In genomic region chr3:186883686-186884058, GRCh38 we compare ENCODE assay signal across 21 cellular contexts. TPM values are rescaled to one million over a fixed set of nuclear protein-coding genes. Genes with fewer than 3 reads are reported as not detected.
DNase-seq lines count a peak whose midpoint lies in the region; ATAC-seq and TF ChIP-seq lines count a peak whose summit lies in the region.
"Had no signal": no experiment of that assay in that cellular context is flagged by ENCODE, and none has a peak within 500 bp of the region (broad histone marks: within the 10 kb centered on the region; RNA-seq: fewer than 3 reads in every experiment).

No MANE protein-coding gene starts in this region.

- no peaks in the 10 kb centered on the region for H3K36me3 Mint-ChIP-seq in activated CD4-positive, alpha-beta T cell treated with anti-CD3 and anti-CD28 coated beads for 36 hours (ENCODE audit: low read depth)
- peaks cover 0 to 9% (median 0%) of the 10 kb centered on the region in 3 donors for H3K36me3 Mint-ChIP-seq in CD8-positive, alpha-beta memory T cell
- peaks cover 3% of the 10 kb centered on the region for H3K36me3 Mint-ChIP-seq in central memory CD8-positive, alpha-beta T cell (ENCODE audit: insufficient read depth)

- ATAC-seq in activated CD4-positive, alpha-beta T cell treated with anti-CD3 and anti-CD28 coated beads for 36 hours, result peak; percentile 11
- no peak for ATAC-seq in central memory CD8-positive, alpha-beta T cell (replicated peaks; ENCODE audit: extremely low read depth, poor library complexity, severe bottlenecking)

- no peaks in the 10 kb centered on the region for H3K27me3 ChIP-seq in CD8-positive, alpha-beta memory T cell (ENCODE audit: insufficient read depth, low read length, poor library complexity, severe bottlenecking)
- H3K27me3 ChIP-seq in WERI-Rb-1 (ENCODE audit: insufficient read depth, low read depth, severe bottlenecking), result no peaks in the 10 kb centered on the region
- H3K27me3 ChIP-seq: spleen had no signal

- no peak overlapping the region for H3K4me3 ChIP-seq in CD8-positive, alpha-beta memory T cell (ENCODE audit: low read length)
- H3K4me3 ChIP-seq in WERI-Rb-1 (ENCODE audit: low read depth, low read length), result no peak overlapping the region
- H3K4me3 ChIP-seq: lung, SK-N-MC, spleen had no signal

- H3K4me1 Mint-ChIP-seq in activated CD4-positive, alpha-beta T cell treated with anti-CD3 and anti-CD28 coated beads for 36 hours, result peaks cover 62% of the 10 kb centered on the region
- H3K4me1 Mint-ChIP-seq in CD8-positive, alpha-beta memory T cell, result peaks cover 36 to 46% (median 45%) of the 10 kb centered on the region in 3 donors
- H3K4me1 Mint-ChIP-seq in central memory CD8-positive, alpha-beta T cell, result peaks cover 39% of the 10 kb centered on the region

- no peaks in the 10 kb centered on the region for H3K9me3 ChIP-seq in CD8-positive, alpha-beta memory T cell (ENCODE audit: low read length)
- H3K9me3 ChIP-seq in WERI-Rb-1 (ENCODE audit: severe bottlenecking), result no peaks in the 10 kb centered on the region
- H3K9me3 ChIP-seq: spleen had no signal

- no peaks in the 10 kb centered on the region for H3K27me3 Mint-ChIP-seq in activated CD4-positive, alpha-beta T cell treated with anti-CD3 and anti-CD28 coated beads for 36 hours
- no peaks in the 10 kb centered on the region for H3K27me3 Mint-ChIP-seq in CD8-positive, alpha-beta memory T cell
- no peaks in the 10 kb centered on the region for H3K27me3 Mint-ChIP-seq in central memory CD8-positive, alpha-beta T cell

- H3K4me1 ChIP-seq in CD8-positive, alpha-beta memory T cell (ENCODE audit: insufficient read depth, low read length), result peaks cover 32% of the 10 kb centered on the region

- peak overlapping the region; percentile 20 for H3K4me3 Mint-ChIP-seq in activated CD4-positive, alpha-beta T cell treated with anti-CD3 and anti-CD28 coated beads for 36 hours
- H3K4me3 Mint-ChIP-seq in CD8-positive, alpha-beta memory T cell, result peak overlapping the region in 6 of 7 donors; percentile 3 to 72 (median 48)
- peak overlapping the region; percentile 36 for H3K4me3 Mint-ChIP-seq in central memory CD8-positive, alpha-beta T cell

- no peaks in the 10 kb centered on the region for H3K36me3 ChIP-seq in CD8-positive, alpha-beta memory T cell (ENCODE audit: insufficient read depth, low read length)
- no peaks in the 10 kb centered on the region for H3K36me3 ChIP-seq in WERI-Rb-1
- H3K36me3 ChIP-seq: spleen had no signal

- no peak for TF ChIP-seq CTCF in WERI-Rb-1 (IDR thresholded peaks at IDR 0.05; ENCODE audit: low read depth, low read length)

- CTCF ChIA-PET in activated CD4-positive, alpha-beta T cell treated with anti-CD3 and anti-CD28 coated beads for 36 hours (lab: Charles Lee), result no interaction called here
- CTCF ChIA-PET in CD8-positive, alpha-beta memory T cell (lab: Charles Lee), result no interaction called here

- POLR2A ChIA-PET in activated CD4-positive, alpha-beta T cell treated with anti-CD3 and anti-CD28 coated beads for 36 hours (lab: Charles Lee), result interaction anchor here (0.7 kb wide), 1 partner anchor 105 kb away, joined by 3 read pairs; no protein-coding TSS in a partner anchor
- POLR2A ChIA-PET in CD8-positive, alpha-beta memory T cell (lab: Charles Lee), result no interaction called here

- peak overlapping the region; percentile 90 for H3K27ac Mint-ChIP-seq in activated CD4-positive, alpha-beta T cell treated with anti-CD3 and anti-CD28 coated beads for 36 hours
- peak overlapping the region in 4 of 8 donors; percentile 0 to 65 (median 32) for H3K27ac Mint-ChIP-seq in CD8-positive, alpha-beta memory T cell
- no peak overlapping the region for H3K27ac Mint-ChIP-seq in central memory CD8-positive, alpha-beta T cell (ENCODE audit: low read depth)

- no peak for DNase-seq in activated CD4-positive, alpha-beta T cell treated with anti-CD3 and anti-CD28 coated beads for 36 hours
- DNase-seq in activated CD4-positive, alpha-beta T cell treated with anti-CD3 and anti-CD28 coated beads for 4 hours, result no peak
- DNase-seq in CD8-positive, alpha-beta memory T cell, result no peak
- DNase-seq in WERI-Rb-1, result no peak
- DNase-seq in central memory CD8-positive, alpha-beta T cell (ENCODE audit: low spot score in 2 of 2), result no peak
- DNase-seq in NCI-H2081 (lab: John Stamatoyannopoulos, UW), result no peak
- DNase-seq in NCI-H2029 treated with DMSO at 0.1 percent for 48 hours (lab: John Stamatoyannopoulos, UW), result no peak
- no peak for DNase-seq in stimulated activated CD4-positive, alpha-beta T cell treated with anti-CD3 and anti-CD28 coated beads, Interleukin-4, amount 100 ng/mL, for 24 hours
- DNase-seq: 8988T; aorta; central memory CD4-positive, alpha-beta T cell; foreskin melanocyte; NCI-H1105 treated with DMSO at 0.1 percent for 48 hours; NCI-H2107; NCI-H510A treated with DMSO at 0.1 percent for 48 hours; spleen had no signal

- H3K9me3 Mint-ChIP-seq in activated CD4-positive, alpha-beta T cell treated with anti-CD3 and anti-CD28 coated beads for 36 hours (ENCODE audit: low read depth), result no peaks in the 10 kb centered on the region
- peaks cover 0 to 11% (median 6%) of the 10 kb centered on the region in 5 donors for H3K9me3 Mint-ChIP-seq in CD8-positive, alpha-beta memory T cell
- H3K9me3 Mint-ChIP-seq in central memory CD8-positive, alpha-beta T cell, result peaks cover 5% of the 10 kb centered on the region

- H3K27ac ChIP-seq in CD8-positive, alpha-beta memory T cell (ENCODE audit: low read depth, low read length), result no peak overlapping the region
- H3K27ac ChIP-seq in WERI-Rb-1, result peak overlapping the region; percentile 68
- H3K27ac ChIP-seq: SK-N-MC, spleen had no signal

- intact Hi-C loops in activated CD4-positive, alpha-beta T cell treated with anti-CD3 and anti-CD28 coated beads for 36 hours (cut with DNase I, micrococcal nuclease), result loop anchor here (1.0 to 10.0 kb wide), 16 partner anchors 15 to 921 kb away; partner anchors contain the start of genes EIF4A2 (in 1 of the 2), ETV5 (in 1 of the 2) and ST6GAL1 (in 1 of the 2)

RNA-seq across cellular contexts. Expression of gene ADIPOQ, which starts 41.2 kb away (rescaled TPM):
- not detected for total RNA-seq in activated CD4-positive, alpha-beta T cell treated with anti-CD3 and anti-CD28 coated beads for 36 hours
- not detected for total RNA-seq in CD8-positive, alpha-beta memory T cell
- polyA plus RNA-seq in CD8-positive, alpha-beta memory T cell, result not detected
- total RNA-seq: LHCN-M2, myocyte had no signal
- polyA plus RNA-seq: keratinocyte had no signal

RNA-seq across cellular contexts. Expression of gene ST6GAL1, which starts 46.7 kb away (rescaled TPM):
- total RNA-seq in activated CD4-positive, alpha-beta T cell treated with anti-CD3 and anti-CD28 coated beads for 36 hours, result 100 to 1,000 TPM in 1 of 2 experiments, 10 to 100 TPM in 1; 86.6 to 111 TPM
- 100 to 1,000 TPM in 1 of 2 experiments, 10 to 100 TPM in 1; 96.8 to 108 TPM for total RNA-seq in CD8-positive, alpha-beta memory T cell
- polyA plus RNA-seq in CD8-positive, alpha-beta memory T cell, result 139 TPM
